Comparison of ENCODE assay signal across 8 cellular contexts in genomic region chr20:43949741-43950618, GRCh38. TPM values are rescaled to one million over a fixed set of nuclear protein-coding genes. Genes with fewer than 3 reads are reported as not detected.
DNase-seq lines count a peak whose midpoint lies in the region; ATAC-seq, FAIRE-seq and TF ChIP-seq lines count a peak whose summit lies in the region.

No MANE protein-coding gene starts in this region.

- 33% methylated on average over 18 of the region's 18 CpGs for WGBS in GM12878 (ENCODE audit: insufficient coverage, insufficient replicate concordance, low lambda C conversion rate, missing lambda C conversion rate)

- peak; percentile 63 for DNase-seq in T-helper 9 cell
- peak; percentile 66 for DNase-seq in GM12878 (ENCODE audit: low read depth, low spot score)
- DNase-seq in stimulated activated CD4-positive, alpha-beta T cell treated with anti-CD3 and anti-CD28 coated beads, TNF-alpha, amount 100 ng/mL, for 1 hour (ENCODE audit: low read depth in 3 of 3, low spot score in 1 of 3) = peak; percentile 28 to 42 (median 28)
- DNase-seq in RWPE1 (ENCODE audit: low spot score) = no peak
- DNase-seq in NCI-H1092 (lab: John Stamatoyannopoulos, UW) = no peak
- DNase-seq in putamen (ENCODE audit: low spot score) = no peak

- peak; percentile 97 for FAIRE-seq in GM12878 (lab: Jason Lieb, UNC)

- no peaks in the 10 kb centered on the region for H3K9me3 ChIP-seq in GM12878 (replicated peaks; ENCODE audit: control insufficient read depth, insufficient read depth, low read length)

- peak overlapping the region; percentile 71 for H2AFZ ChIP-seq in GM12878 (ENCODE audit: control insufficient read depth, low read depth, low read length)

- TF ChIP-seq RAD21 in GM12878 (IDR thresholded peaks at IDR 0.05; ENCODE audit: insufficient read depth, low read depth, low read length) = no peak

- peak; percentile 28 to 41; a peak in 2 of 4 replicates for TF ChIP-seq EP300 in GM12878 (IDR thresholded peaks at IDR 0.05; ENCODE audit: borderline replicate concordance in 1 of 2, control insufficient read depth in 1 of 2, low read depth in 2 of 2, low read length in 2 of 2)

- RAD21 ChIA-PET in GM12878 (lab: Charles Lee; ENCODE audit: unreplicated experiment) = interaction anchor here (1.0 to 4.8 kb wide), 6 partner anchors 9 to 200 kb away, joined by 3 to 20 read pairs (median 4); no protein-coding TSS in a partner anchor

- H3K27me3 ChIP-seq in GM12878 (replicated peaks in 1 of 2; ENCODE audit: control insufficient read depth in 2 of 2, insufficient read depth in 2 of 2, low read length in 1 of 2) = no peaks in the 10 kb centered on the region

- H3K27ac ChIP-seq in GM12878 (ENCODE audit: control insufficient read depth, insufficient read depth) (peak overlapping the region; percentile 45), RWPE1 (no peak overlapping the region)

- in situ Hi-C loops in GM12878 (cut with MboI) = no loop called here

- peak overlapping the region; percentile 81 for H3K4me2 ChIP-seq in GM12878 (ENCODE audit: control insufficient read depth, insufficient read depth)

- POLR2A ChIA-PET in GM12878 (lab: Charles Lee) = interaction anchor here (0.6 to 1.0 kb wide), 3 partner anchors 15 to 24 kb away, joined by 4 to 6 read pairs (median 4); no protein-coding TSS in a partner anchor
- POLR2A ChIA-PET in RWPE1 (lab: Yijun Ruan, JAX; ENCODE audit: low non-redundant PET) = interaction anchor here (0.6 kb wide), 1 partner anchor 154 kb away, joined by 4 read pairs; no protein-coding TSS in a partner anchor

- H3K9ac ChIP-seq in GM12878 (ENCODE audit: control insufficient read depth, insufficient read depth, low read length) = peak overlapping the region; percentile 24; the same call in 1 of the 2 replicates

- H3K79me2 ChIP-seq in GM12878 (ENCODE audit: control insufficient read depth, insufficient read depth, low read length) = no peaks in the 10 kb centered on the region

- CTCF ChIA-PET in GM12878 (lab: Yijun Ruan, JAX) = interaction anchor here (1.0 to 6.1 kb wide), 3 partner anchors 8 to 32 kb away, joined by 3 to 34 read pairs (median 3); no protein-coding TSS in a partner anchor
- CTCF ChIA-PET in RWPE1 (lab: Yijun Ruan, JAX) = interaction anchor here (0.5 to 0.6 kb wide), 5 partner anchors 17 to 1993 kb away, joined by 3 to 6 read pairs (median 3); no protein-coding TSS in a partner anchor

- ATAC-seq in GM18519 (IDR thresholded peaks at IDR 0.05; ENCODE audit: low FRiP score, unreplicated experiment) (peak; percentile 40), HG03108 (IDR thresholded peaks at IDR 0.05; ENCODE audit: unreplicated experiment) (peak; percentile 74), GM12878 (peak; percentile 92)

- no peaks in the 10 kb centered on the region; a peak in 1 of 4 replicates for H3K36me3 ChIP-seq in GM12878 (ENCODE audit: control insufficient read depth in 2 of 2, insufficient read depth in 2 of 2, low read length in 1 of 2)

- SMC1A ChIA-PET in GM12878 (lab: Charles Lee; ENCODE audit: uncharacterized antibody, unreplicated experiment) = interaction anchor here (1.0 to 9.5 kb wide), 5 partner anchors 8 to 200 kb away, joined by 3 to 111 read pairs (median 5); no protein-coding TSS in a partner anchor

- BruUV-seq in GM12878 (replicated peaks; lab: Mats Ljungman, UMichigan) = no TSS peak

- TF ChIP-seq POLR2A in GM12878 (IDR thresholded peaks at IDR 0.05; ENCODE audit: low read depth, low read length) = peak; percentile 53

- H3K4me3 ChIP-seq in GM12878 = no peak overlapping the region

- peaks cover 35% of the 10 kb centered on the region for H3K4me1 ChIP-seq in GM12878 (ENCODE audit: control insufficient read depth, insufficient read depth, low read length)

- H4K20me1 ChIP-seq in GM12878 (ENCODE audit: control insufficient read depth, insufficient read depth) = no peaks in the 10 kb centered on the region

- TF ChIP-seq CTCF in GM12878 (IDR thresholded peaks at IDR 0.05 in 2 of 3, conservative IDR thresholded peaks at IDR 0.05 in 1 of 3; ENCODE audit: control insufficient read depth in 2 of 3, extremely low read depth in 1 of 3, insufficient read depth in 1 of 3, low read depth in 3 of 3, low read length in 3 of 3) (no peak), RWPE1 (conservative IDR thresholded peaks at IDR 0.05; ENCODE audit: low read depth) (no peak)

- intact Hi-C loops in GM12878 (cut with micrococcal nuclease; ENCODE audit: unreplicated experiment) = loop anchor here (2.0 kb wide), 2 partner anchors 131 to 199 kb away; no protein-coding TSS in a partner anchor

TF ChIP-seq in GM12878, 131 proteins besides CTCF, POLR2A, EP300 and RAD21 (continues in another document):
- peak; percentile 45; the same call in 1 of the 2 replicates for TF ChIP-seq MTA3 (IDR thresholded peaks at IDR 0.05; ENCODE audit: borderline replicate concordance, low read length)
- no peak; the same call in 1 of the 2 replicates for TF ChIP-seq RELB (IDR thresholded peaks at IDR 0.05; ENCODE audit: low read depth)
- TF ChIP-seq NRF1 (conservative IDR thresholded peaks at IDR 0.05; ENCODE audit: low read depth, low read length) = no peak
- no peak for TF ChIP-seq ELK1 (IDR thresholded peaks at IDR 0.05; ENCODE audit: low read depth, low read length)
- no peak for TF ChIP-seq REST (IDR thresholded peaks at IDR 0.05; ENCODE audit: low read depth, low read length)
- TF ChIP-seq NFIC (IDR thresholded peaks at IDR 0.05; ENCODE audit: low read depth, low read length) = 0 out of 2 replicates have a peak, but pooled peaks have one; percentile 52

RNA-seq across cellular contexts. Expression of gene TOX2, which starts 35.3 kb away (rescaled TPM):
- total RNA-seq in GM12878 (2013; cell fraction: nucleolus; rRNA removed) = 10.6 and 14.4 TPM in 2 replicates
- total RNA-seq in GM12878 (2014; rRNA removed) (8.0 and 8.5 TPM in 2 replicates), GM12878 (2014; rRNA removed; fragmentation: Illumina TruSeq; extraction: Trizol) (3.1 and 3.9 TPM in 2 replicates), GM12878 (2021) (40.5 and 40.6 TPM in 2 replicates)
- polyA plus RNA-seq in GM12878 (2011; ENCODE audit: low read depth) = 4.9 TPM
- polyA plus RNA-seq in GM12878 (2011; rRNA removed) (4.7 and 6.8 TPM in 2 replicates), GM12878 (2014; fragmentation: Illumina TruSeq; extraction: Trizol) (6.5 and 14.9 TPM in 2 replicates), GM12878 (2014; fragmentation: Nextera tagmentation; extraction: Ambion mirVana) (1 to 10 TPM; 2.6 to 6.2 TPM), GM12878 (2014; rRNA removed) (16.5 and 21.9 TPM in 2 replicates), GM12878 (2016; fragmentation: Nextera tagmentation; extraction: Ambion mirVana) (10 to 100 TPM in 1 of 2 experiments, 1 to 10 TPM in 1; 7.3 to 23.8 TPM)
- 9.0 and 15.7 TPM in 2 replicates for polyA plus RNA-seq in GM12878 (2011; cell fraction: cytosol; rRNA removed)
- 32.9 and 42.5 TPM in 2 replicates for polyA plus RNA-seq in GM12878 (2011; cell fraction: nucleus; rRNA removed)
- 11.0 and 15.1 TPM in 2 replicates for polyA plus RNA-seq in GM12878 (2012)
- polyA minus RNA-seq in GM12878 (2011; rRNA and poly(A)+ RNA removed) = 4.6 and 11.5 TPM in 2 replicates
- polyA minus RNA-seq in GM12878 (2011; cell fraction: cytosol; rRNA and poly(A)+ RNA removed) = 18.1 and 22.3 TPM in 2 replicates
- polyA minus RNA-seq in GM12878 (2011; cell fraction: nucleus; rRNA and poly(A)+ RNA removed) = 8.6 and 14.6 TPM in 2 replicates

Comparison
In these comparisons a context has a peak if more than half of its experiments do, and no peak if none do; other contexts are left out.
1. ATAC-seq: peak in every context shown above with its lines; median percentile 92 in GM12878; 74 in HG03108; 40 in GM18519.
2. DNase-seq: peak in T-helper 9 cell (single experiment), GM12878 (single experiment) and stimulated activated CD4-positive, alpha-beta T cell treated with anti-CD3 and anti-CD28 coated beads, TNF-alpha, amount 100 ng/mL, for 1 hour (3 of 3); none in RWPE1 (single experiment), NCI-H1092 (single experiment) and putamen (single experiment).